ENCODE assay signal across 1 cellular context in genomic region chr7:142808802-142809583, GRCh38.
TF ChIP-seq lines count a peak whose summit lies in the region.

No MANE protein-coding gene starts in this region.

TF ChIP-seq in K562, 482 proteins besides CTCF, POLR2A, EP300 and RAD21 (continued from another document and continues in another):
- no peak for TF ChIP-seq PRPF4 (IDR thresholded peaks at IDR 0.05; ENCODE audit: insufficient read depth, low read depth, low read length, poor library complexity, severe bottlenecking)
- no peak for TF ChIP-seq RBBP5 (IDR thresholded peaks at IDR 0.05; ENCODE audit: borderline replicate concordance, insufficient read depth, low read length, poor library complexity, severe bottlenecking)
- no peak for TF ChIP-seq CBX5 (IDR thresholded peaks at IDR 0.05; ENCODE audit: borderline replicate concordance, low read depth)
- no peak for TF ChIP-seq MIER1 (IDR thresholded peaks at IDR 0.05; ENCODE audit: low read depth)
- TF ChIP-seq MYNN (IDR thresholded peaks at IDR 0.05): peak; percentile 54; the same call in 1 of the 2 replicates
- no peak for TF ChIP-seq MYNN (CRISPR knock-in tag; IDR thresholded peaks at IDR 0.05)
- TF ChIP-seq KDM2B (CRISPR knock-in tag; IDR thresholded peaks at IDR 0.05): no peak
- TF ChIP-seq ZNF354B (CRISPR knock-in tag; IDR thresholded peaks at IDR 0.05): no peak
- TF ChIP-seq ATF4 (CRISPR knock-in tag; IDR thresholded peaks at IDR 0.05): no peak
- 0 out of 2 replicates have a peak, but pooled peaks have one; percentile 22 for TF ChIP-seq SMARCC2 (IDR thresholded peaks at IDR 0.05; ENCODE audit: low read depth)
- TF ChIP-seq GMEB1 (CRISPR knock-in tag; IDR thresholded peaks at IDR 0.05): no peak
- no peak for TF ChIP-seq HOMEZ (CRISPR knock-in tag; IDR thresholded peaks at IDR 0.05)
- no peak for TF ChIP-seq KLF6 (CRISPR knock-in tag; IDR thresholded peaks at IDR 0.05; ENCODE audit: borderline replicate concordance)
- no peak; a peak in 1 of 4 replicates for TF ChIP-seq TEAD1 (CRISPR knock-in tag; IDR thresholded peaks at IDR 0.05)
- TF ChIP-seq SETDB1 (IDR thresholded peaks at IDR 0.05; ENCODE audit: low read length): no peak
- TF ChIP-seq STAT5A (IDR thresholded peaks at IDR 0.05; ENCODE audit: borderline replicate concordance, low read length): no peak
- TF ChIP-seq CREM (IDR thresholded peaks at IDR 0.05; ENCODE audit: low read depth): peak; percentile 73
- no peak for TF ChIP-seq USF1 (CRISPR knock-in tag; IDR thresholded peaks at IDR 0.05)
- peak in 2 of 3 experiments; percentile 8 to 14 for TF ChIP-seq YY1 (IDR thresholded peaks at IDR 0.05; ENCODE audit: borderline replicate concordance in 1 of 3, control insufficient read depth in 1 of 3, extremely low read depth in 1 of 3, insufficient read depth in 3 of 3, insufficient read length in 1 of 3, insufficient replicate concordance in 2 of 3, low read depth in 1 of 3, low read length in 2 of 3)
- no peak for TF ChIP-seq SMAD3 (CRISPR knock-in tag; conservative IDR thresholded peaks at IDR 0.05)
- 0 out of 2 replicates have a peak, but pooled peaks have one; percentile 13 for TF ChIP-seq ATF7 (IDR thresholded peaks at IDR 0.05)
- TF ChIP-seq ZNF449 (CRISPR knock-in tag; IDR thresholded peaks at IDR 0.05): no peak
- no peak for TF ChIP-seq ZBTB34 (CRISPR knock-in tag; IDR thresholded peaks at IDR 0.05)
- TF ChIP-seq SIN3A (IDR thresholded peaks at IDR 0.05; ENCODE audit: borderline replicate concordance in 2 of 2, control insufficient read depth in 1 of 2, low read depth in 2 of 2, low read length in 2 of 2): no peak
- no peak for TF ChIP-seq ZNF24 (IDR thresholded peaks at IDR 0.05)
- no peak for TF ChIP-seq ZNF232 (CRISPR knock-in tag; IDR thresholded peaks at IDR 0.05)
- TF ChIP-seq ZNF511 (CRISPR knock-in tag; IDR thresholded peaks at IDR 0.05): peak; percentile 81; the same call in 1 of the 2 replicates
- TF ChIP-seq ZNF280A (IDR thresholded peaks at IDR 0.05; ENCODE audit: low read depth, partially characterized antibody): no peak
- no peak for TF ChIP-seq FIP1L1 (IDR thresholded peaks at IDR 0.05; ENCODE audit: low read depth, low read length, poor library complexity, severe bottlenecking)
- no peak for TF ChIP-seq BCOR (IDR thresholded peaks at IDR 0.05)
- no peak for TF ChIP-seq ERF (CRISPR knock-in tag; IDR thresholded peaks at IDR 0.05)
- no peak for TF ChIP-seq PTRF (tag; IDR thresholded peaks at IDR 0.05)
- no peak for TF ChIP-seq SMARCA5 (IDR thresholded peaks at IDR 0.05)
- TF ChIP-seq SIN3B (IDR thresholded peaks at IDR 0.05; ENCODE audit: low read depth): no peak
- TF ChIP-seq MYC (IDR thresholded peaks at IDR 0.05; ENCODE audit: low read depth, low read length): no peak
- TF ChIP-seq MYC (CRISPR knock-in tag; IDR thresholded peaks at IDR 0.05; ENCODE audit: borderline replicate concordance, low read depth): no peak
- no peak for TF ChIP-seq ZNF512 (tag; IDR thresholded peaks at IDR 0.05)
- TF ChIP-seq ZNF217 (CRISPR knock-in tag; IDR thresholded peaks at IDR 0.05): no peak
- no peak for TF ChIP-seq FOXJ3 (CRISPR knock-in tag; IDR thresholded peaks at IDR 0.05)
- TF ChIP-seq NR2C1 (IDR thresholded peaks at IDR 0.05): no peak
- TF ChIP-seq NR2C1 (tag; IDR thresholded peaks at IDR 0.05): no peak
- no peak for TF ChIP-seq ZBTB26 (CRISPR knock-in tag; IDR thresholded peaks at IDR 0.05)
- no peak for TF ChIP-seq XRCC5 (IDR thresholded peaks at IDR 0.05; ENCODE audit: low read depth, low read length)
- TF ChIP-seq TGIF2 (CRISPR knock-in tag; IDR thresholded peaks at IDR 0.05): no peak
- no peak for TF ChIP-seq ZNF696 (CRISPR knock-in tag; conservative IDR thresholded peaks at IDR 0.05)
- no peak for TF ChIP-seq THRAP3 (IDR thresholded peaks at IDR 0.05; ENCODE audit: borderline replicate concordance)
- TF ChIP-seq E2F8 (IDR thresholded peaks at IDR 0.05; ENCODE audit: low read depth, partially characterized antibody): no peak
- TF ChIP-seq NFE2 (IDR thresholded peaks at IDR 0.05; ENCODE audit: low read depth): no peak
- TF ChIP-seq POLR2G (IDR thresholded peaks at IDR 0.05; ENCODE audit: low read depth, low read length): no peak
- peak; percentile 98 for TF ChIP-seq ETS1 (conservative IDR thresholded peaks at IDR 0.05; ENCODE audit: control insufficient read depth, low read depth, low read length)
- TF ChIP-seq HMG20A (CRISPR knock-in tag; conservative IDR thresholded peaks at IDR 0.05): no peak
- TF ChIP-seq ZNF121 (CRISPR knock-in tag; conservative IDR thresholded peaks at IDR 0.05): no peak
- no peak for TF ChIP-seq ZNF384 (IDR thresholded peaks at IDR 0.05; ENCODE audit: low read depth, low read length)
- no peak for TF ChIP-seq POLR2H (tag; IDR thresholded peaks at IDR 0.05; ENCODE audit: low read depth)
- no peak for TF ChIP-seq PHB2 (IDR thresholded peaks at IDR 0.05; ENCODE audit: low read depth)
- no peak for TF ChIP-seq BRD4 (IDR thresholded peaks at IDR 0.05)
